Comparison of ENCODE assay signal across 20 cellular contexts in genomic region chr4:58301384-58301783, GRCh38.
A peak's percentile ranks its signal among the peaks of the same experiment; 100 is the strongest.
DNase-seq lines count a peak whose midpoint lies in the region; ATAC-seq, FAIRE-seq and TF ChIP-seq lines count a peak whose summit lies in the region.
"Had no signal": no experiment of that assay in that cellular context is flagged by ENCODE, and none has a peak within 500 bp of the region (broad histone marks: within the 10 kb centered on the region; RNA-seq: fewer than 3 reads in every experiment).

No MANE protein-coding gene starts in this region.

- no CpG with 5 or more reads among the region's 1 CpG for WGBS in H9 (ENCODE audit: extremely low coverage, insufficient read length, low lambda C conversion rate)
- 3% methylated on average over 1 of the region's 1 CpG for WGBS in right cardiac atrium
- WGBS in thyroid gland, 2 donors = 0% methylated on average over 1 of the region's 1 CpG

- no peak overlapping the region for H2BK15ac ChIP-seq in H9 (ENCODE audit: low read depth, low read length)

- intact Hi-C loops in right cardiac atrium (cut with DNase I) = no loop called here
- intact Hi-C loops in thyroid gland (cut with DNase I) = no loop called here

- peaks cover 11 to 12% of the 10 kb centered on the region in 2 experiments; a peak in 3 of 5 replicates for H3K9me3 Mint-ChIP-seq in H9
- H3K9me3 Mint-ChIP-seq in astrocyte (ENCODE audit: unreplicated experiment) = no peaks in the 10 kb centered on the region
- peaks cover 9% of the 10 kb centered on the region for H3K9me3 Mint-ChIP-seq in neural progenitor cell

- no peak overlapping the region for H2AFZ ChIP-seq in H9 (ENCODE audit: low read length)
- H2AFZ ChIP-seq in astrocyte (ENCODE audit: low read depth, low read length) = no peak overlapping the region
- no peak overlapping the region for H2AFZ ChIP-seq in neural progenitor cell (replicated peaks)

- peaks cover 0 to 7% of the 10 kb centered on the region in 2 experiments; a peak in 2 of 4 replicates for H3K4me1 Mint-ChIP-seq in H9
- no peaks in the 10 kb centered on the region for H3K4me1 Mint-ChIP-seq in astrocyte (ENCODE audit: low read depth, unreplicated experiment)
- H3K4me1 Mint-ChIP-seq in neural progenitor cell = peaks cover 7% of the 10 kb centered on the region
- H3K4me1 Mint-ChIP-seq: naive B cell had no signal

- H3K36me3 Mint-ChIP-seq in H9 (ENCODE audit: insufficient read depth in 1 of 3, low read depth in 3 of 3) (peaks cover 2 to 10% (median 6%) of the 10 kb centered on the region in 3 experiments; a peak in 3 of 7 replicates), astrocyte (ENCODE audit: low read depth, unreplicated experiment) (no peaks in the 10 kb centered on the region), neural progenitor cell (no peaks in the 10 kb centered on the region)
- H3K36me3 Mint-ChIP-seq: naive B cell had no signal

- no peak overlapping the region for H4K8ac ChIP-seq in H9 (replicated peaks; ENCODE audit: insufficient read length, low read depth, low read length)

- H2AK5ac ChIP-seq in H9 (ENCODE audit: insufficient read length, low read length) = no peak overlapping the region

- H3K27ac Mint-ChIP-seq in H9 (peak overlapping the region in 1 of 3 experiments; percentile 85; a peak in 2 of 7 replicates), astrocyte (ENCODE audit: unreplicated experiment) (peak overlapping the region; percentile 84), neural progenitor cell (no peak overlapping the region)
- H3K27ac Mint-ChIP-seq: naive B cell had no signal

- no peak for FAIRE-seq in astrocyte (lab: Jason Lieb, UNC)
- FAIRE-seq: bronchial epithelial cell, D721Med, keratinocyte had no signal

- H3K4ac ChIP-seq in H9 (ENCODE audit: low read depth, low read length) = no peak overlapping the region; the same call in 1 of the 2 replicates

- H3K4me1 ChIP-seq in H9 (ENCODE audit: insufficient read depth, low read length) (no peaks in the 10 kb centered on the region), astrocyte (ENCODE audit: insufficient read depth, low read length) (no peaks in the 10 kb centered on the region), right cardiac atrium (ENCODE audit: control insufficient read depth, insufficient read depth, low read length) (no peaks in the 10 kb centered on the region), neural progenitor cell (no peaks in the 10 kb centered on the region), thyroid gland (peaks cover 6 to 11% of the 10 kb centered on the region in 2 donors)
- H3K4me1 ChIP-seq: foreskin keratinocyte had no signal

- H2BK12ac ChIP-seq in H9 (ENCODE audit: insufficient read length, low read depth, low read length) = no peak overlapping the region

- H3T11ph ChIP-seq in H9 (ENCODE audit: low read length) = peak overlapping the region; percentile 59

- ATAC-seq in right cardiac atrium (peak; percentile 91 to 95), GM21723 (IDR thresholded peaks at IDR 0.05; ENCODE audit: unreplicated experiment) (no peak)
- ATAC-seq: foreskin keratinocyte had no signal

- peak overlapping the region; percentile 23 for H2BK120ac ChIP-seq in H9 (ENCODE audit: low read depth, low read length, poor library complexity, severe bottlenecking)

- H3K27ac ChIP-seq in H9 (ENCODE audit: insufficient read length, low read depth, low read length) (no peak overlapping the region), astrocyte (ENCODE audit: low read depth, low read length) (no peak overlapping the region), right cardiac atrium (ENCODE audit: low read length) (no peak overlapping the region), neural progenitor cell (no peak overlapping the region), thyroid gland (no peak overlapping the region)
- H3K27ac ChIP-seq: foreskin keratinocyte had no signal

- H3K18ac ChIP-seq in H9 (ENCODE audit: insufficient read length, low read depth, low read length) = no peak overlapping the region

- no peak overlapping the region for H4K91ac ChIP-seq in H9 (ENCODE audit: insufficient read length, low read depth, low read length)

- H3K27me3 Mint-ChIP-seq in H9 (ENCODE audit: low read depth) (peaks cover 2% of the 10 kb centered on the region; the same call in 1 of the 2 replicates), astrocyte (ENCODE audit: low read depth, unreplicated experiment) (no peaks in the 10 kb centered on the region), neural progenitor cell (ENCODE audit: insufficient read depth, low read depth) (no peaks in the 10 kb centered on the region)
- H3K27me3 Mint-ChIP-seq: naive B cell had no signal

- TF ChIP-seq POLR2A in thyroid gland (IDR thresholded peaks at IDR 0.05) = no peak

- no peaks in the 10 kb centered on the region for H4K20me1 ChIP-seq in H9 (ENCODE audit: control insufficient read depth, insufficient read depth, insufficient read length)
- H4K20me1 ChIP-seq in astrocyte (ENCODE audit: insufficient read depth, low read length) = no peaks in the 10 kb centered on the region
- no peaks in the 10 kb centered on the region for H4K20me1 ChIP-seq in neural progenitor cell (ENCODE audit: low read depth)

- peak overlapping the region; percentile 82; the same call in 1 of the 2 replicates for H3K14ac ChIP-seq in H9 (ENCODE audit: insufficient read depth, low read length)

- H3K4me2 ChIP-seq in H9 (ENCODE audit: insufficient read depth, insufficient read length, low read length) (no peak overlapping the region), astrocyte (ENCODE audit: low read length) (no peak overlapping the region), neural progenitor cell (no peak overlapping the region)

- peak overlapping the region; percentile 93 for H2BK20ac ChIP-seq in H9 (ENCODE audit: low read depth, low read length, poor library complexity, severe bottlenecking)

- H3K23me2 ChIP-seq in H9 (ENCODE audit: insufficient read length, low read depth, low read length, poor library complexity, severe bottlenecking) = no peaks in the 10 kb centered on the region

- DNase-seq in H9 (no peak), astrocyte (ENCODE audit: low read depth) (no peak), right cardiac atrium (no peak), neural progenitor cell (ENCODE audit: low spot score) (peak; percentile 24), thyroid gland (no peak), NCI-H1436 (lab: John Stamatoyannopoulos, UW) (no peak)
- no peak for DNase-seq in activated CD4-positive, alpha-beta T cell treated with anti-CD3 and anti-CD28 coated beads, Interleukin-2, amount 50 U/mL, for 4 hours
- DNase-seq: activated CD4-positive, alpha-beta T cell treated with anti-CD3 and anti-CD28 coated beads for 1 hour; activated CD8-positive, alpha-beta memory T cell treated with anti-CD3 and anti-CD28 coated beads, Interleukin-2, amount 50 U/mL, for 48 hours; activated naive CD4-positive, alpha-beta T cell treated with Interleukin-2 at 50 U/mL for 16 hours; effector memory CD4-positive, alpha-beta T cell; foreskin keratinocyte; naive B cell; NCI-H1417; NCI-H226; SHP77 treated with DMSO at 0.1 percent for 48 hours had no signal

- H4K5ac ChIP-seq in H9 (ENCODE audit: insufficient read length, low read depth, low read length) = no peak overlapping the region

- no peaks in the 10 kb centered on the region for H3K27me3 ChIP-seq in H9 (ENCODE audit: insufficient read depth, low read length)
- H3K27me3 ChIP-seq in astrocyte (ENCODE audit: insufficient read depth, low read length) = no peaks in the 10 kb centered on the region
- H3K27me3 ChIP-seq in right cardiac atrium (ENCODE audit: control insufficient read depth, insufficient read depth) = no peaks in the 10 kb centered on the region
- H3K27me3 ChIP-seq in neural progenitor cell = no peaks in the 10 kb centered on the region
- H3K27me3 ChIP-seq in thyroid gland = no peaks in the 10 kb centered on the region
- H3K27me3 ChIP-seq: foreskin keratinocyte had no signal

- H3K4me3 ChIP-seq in astrocyte (ENCODE audit: insufficient read depth, low read depth, low read length) = no peak overlapping the region
- no peak overlapping the region for H3K4me3 ChIP-seq in right cardiac atrium (ENCODE audit: low read length)
- H3K4me3 ChIP-seq in neural progenitor cell = no peak overlapping the region
- no peak overlapping the region for H3K4me3 ChIP-seq in thyroid gland (replicated peaks in 1 of 3)

- H3K4me3 Mint-ChIP-seq in H9 (no peak overlapping the region), astrocyte (ENCODE audit: unreplicated experiment) (no peak overlapping the region), neural progenitor cell (no peak overlapping the region)
- H3K4me3 Mint-ChIP-seq: naive B cell had no signal

- H3F3A ChIP-seq in neural progenitor cell (ENCODE audit: low read depth) = no peaks in the 10 kb centered on the region

- H3K36me3 ChIP-seq in astrocyte (ENCODE audit: insufficient read depth, low read length) (no peaks in the 10 kb centered on the region), neural progenitor cell (no peaks in the 10 kb centered on the region), thyroid gland (no peaks in the 10 kb centered on the region)

- no peak overlapping the region for H3K23ac ChIP-seq in H9 (ENCODE audit: insufficient read length, low read depth, low read length)

- H3K79me2 ChIP-seq in H9 (ENCODE audit: insufficient read depth, low read length) = no peaks in the 10 kb centered on the region
- H3K79me2 ChIP-seq in astrocyte (ENCODE audit: insufficient read depth, low read length) = no peaks in the 10 kb centered on the region
- no peaks in the 10 kb centered on the region for H3K79me2 ChIP-seq in neural progenitor cell (ENCODE audit: low read depth)

- TF ChIP-seq CTCF in H9 (conservative IDR thresholded peaks at IDR 0.05) (no peak), astrocyte (IDR thresholded peaks at IDR 0.05; ENCODE audit: insufficient read depth, low read depth, low read length) (no peak), neural progenitor cell (IDR thresholded peaks at IDR 0.05) (no peak), thyroid gland (IDR thresholded peaks at IDR 0.05) (no peak)

- no peaks in the 10 kb centered on the region for H3K9me3 ChIP-seq in H9 (ENCODE audit: control insufficient read depth, low read depth, low read length)
- peaks cover 3% of the 10 kb centered on the region for H3K9me3 ChIP-seq in astrocyte (ENCODE audit: insufficient read depth, low read depth, low read length)
- no peaks in the 10 kb centered on the region for H3K9me3 ChIP-seq in right cardiac atrium (ENCODE audit: control insufficient read depth, low read length)
- H3K9me3 ChIP-seq in neural progenitor cell (ENCODE audit: low read depth) = no peaks in the 10 kb centered on the region
- no peaks in the 10 kb centered on the region for H3K9me3 ChIP-seq in thyroid gland

- H3K56ac ChIP-seq in H9 (ENCODE audit: insufficient read length, low read depth, low read length) = no peak overlapping the region

- H3K79me1 ChIP-seq in H9 (ENCODE audit: insufficient read depth, low read depth, low read length, poor library complexity, severe bottlenecking) = no peaks in the 10 kb centered on the region

- H3K9ac ChIP-seq in H9 (ENCODE audit: extremely low read depth, insufficient read length, low read length) (no peak overlapping the region), astrocyte (ENCODE audit: low read length) (no peak overlapping the region), neural progenitor cell (no peak overlapping the region)

- peak overlapping the region; percentile 87 for H2BK5ac ChIP-seq in H9 (ENCODE audit: insufficient read length, low read length)
